8 cellular contexts compared by ENCODE assay signal in genomic region chr9:127854169-127854833, GRCh38. TPM values are rescaled to one million over a fixed set of nuclear protein-coding genes. Genes with fewer than 3 reads are reported as not detected.
DNase-seq lines count a peak whose midpoint lies in the region; ATAC-seq and TF ChIP-seq lines count a peak whose summit lies in the region.

ENG (minus strand) TSS chr9:127854658; CDS start chr9:127854355, 303 bp downstream.

- peaks cover 26% of the 10 kb centered on the region for H3K36me3 Mint-ChIP-seq in T-helper 2 cell treated with Interferon-gamma antibody and Interleukin-4, amounts not matched to agents 5 μg/mL and 100 μg/mL, for 36 hours (ENCODE audit: low read depth)
- H3K36me3 Mint-ChIP-seq in mesothelial cell of epicardium: peaks cover 2% of the 10 kb centered on the region

- TF ChIP-seq POLR2A in GM18951 (IDR thresholded peaks at IDR 0.05; ENCODE audit: extremely low read depth, insufficient read depth, insufficient read length): peak; percentile 44

- peaks cover 55% of the 10 kb centered on the region for H3K4me1 ChIP-seq in upper lobe of right lung

- peaks cover 8% of the 10 kb centered on the region for H3K36me3 ChIP-seq in upper lobe of right lung

- H3K27ac ChIP-seq in upper lobe of right lung: peak within 1 kb of the TSS; percentile 88

- no peaks in the 10 kb centered on the region for H3K27me3 ChIP-seq in upper lobe of right lung

- peaks cover 17% of the 10 kb centered on the region for H3K4me1 Mint-ChIP-seq in T-helper 2 cell treated with Interferon-gamma antibody and Interleukin-4, amounts not matched to agents 5 μg/mL and 100 μg/mL, for 36 hours (ENCODE audit: low read depth)
- H3K4me1 Mint-ChIP-seq in mesothelial cell of epicardium: peaks cover 12% of the 10 kb centered on the region

- H3K9me3 Mint-ChIP-seq in T-helper 2 cell treated with Interferon-gamma antibody and Interleukin-4, amounts not matched to agents 5 μg/mL and 100 μg/mL, for 36 hours: peaks cover 15% of the 10 kb centered on the region
- H3K9me3 Mint-ChIP-seq in mesothelial cell of epicardium: peaks cover 3% of the 10 kb centered on the region

- peak within 1 kb of the TSS; percentile 81 for H3K4me3 ChIP-seq in upper lobe of right lung

- peak; percentile 74 for ATAC-seq in upper lobe of right lung
- ATAC-seq in GM18870 (IDR thresholded peaks at IDR 0.05; ENCODE audit: unreplicated experiment): no peak
- ATAC-seq in GM18498 (IDR thresholded peaks at IDR 0.05; ENCODE audit: unreplicated experiment): no peak

- no peak for DNase-seq in T-helper 2 cell treated with Interferon-gamma antibody and Interleukin-4, amounts not matched to agents 5 μg/mL and 100 μg/mL, for 36 hours (ENCODE audit: low spot score)
- DNase-seq in mesothelial cell of epicardium (ENCODE audit: low spot score in 2 of 2, unreplicated experiment in 2 of 2) (no peak), upper lobe of right lung (peak; percentile 87), HK-2 (ENCODE audit: unreplicated experiment) (no peak)

- H3K9me3 ChIP-seq in upper lobe of right lung: no peaks in the 10 kb centered on the region

- peak within 1 kb of the TSS; percentile 91 for H3K27ac Mint-ChIP-seq in T-helper 2 cell treated with Interferon-gamma antibody and Interleukin-4, amounts not matched to agents 5 μg/mL and 100 μg/mL, for 36 hours
- no peak within 1 kb of the TSS for H3K27ac Mint-ChIP-seq in mesothelial cell of epicardium

- no peaks in the 10 kb centered on the region for H3K27me3 Mint-ChIP-seq in T-helper 2 cell treated with Interferon-gamma antibody and Interleukin-4, amounts not matched to agents 5 μg/mL and 100 μg/mL, for 36 hours (ENCODE audit: low read depth)
- no peaks in the 10 kb centered on the region for H3K27me3 Mint-ChIP-seq in mesothelial cell of epicardium (ENCODE audit: low read depth)

- TF ChIP-seq CTCF in mesothelial cell of epicardium (IDR thresholded peaks at IDR 0.05; ENCODE audit: unreplicated experiment) (no peak), upper lobe of right lung (IDR thresholded peaks at IDR 0.05) (no peak)

- peak within 1 kb of the TSS; percentile 85 for H3K4me3 Mint-ChIP-seq in T-helper 2 cell treated with Interferon-gamma antibody and Interleukin-4, amounts not matched to agents 5 μg/mL and 100 μg/mL, for 36 hours
- H3K4me3 Mint-ChIP-seq in mesothelial cell of epicardium: peak within 1 kb of the TSS; percentile 54

- in situ Hi-C loops in GM18951 (cut with MboI; ENCODE audit: low sequenced_read_pairs, unreplicated experiment) (no loop called here), endometrial microvascular endothelial cells (cut with HindIII; ENCODE audit: inconsistent ontology term, low pct_unique_long_range_greater_than_20kb, low sequenced_read_pairs) (loop anchor here (25.0 kb wide), 1 partner anchor 92 kb away; no protein-coding TSS in a partner anchor)

- intact Hi-C loops in upper lobe of right lung (cut with DNase I): no loop called here

RNA-seq across cellular contexts. Expression of gene ENG, which starts in this region (rescaled TPM):
- total RNA-seq in endometrial microvascular endothelial cells (ENCODE audit: inconsistent ontology term) (436 TPM), mesothelial cell of epicardium (7.3 to 8.5 TPM (median 8.1 TPM) in 3 replicates), upper lobe of right lung (322 TPM)

Comparison
In these comparisons a context has a peak if more than half of its experiments do, and no peak if none do; other contexts are left out.
1. RNA of gene ENG (total RNA-seq): 436 TPM in endometrial microvascular endothelial cells (single experiment) and 322 TPM in upper lobe of right lung (single experiment); 7.3 to 8.5 TPM in mesothelial cell of epicardium; every median in the first group is over 10 times any median in the second.